ENCODE assay signal across 1 cellular context in genomic region chr7:74584160-74584954, GRCh38.
TF ChIP-seq lines count a peak whose summit lies in the region.

No MANE protein-coding gene starts in this region.

TF ChIP-seq in GM23338, 12 proteins besides CTCF, POLR2A, EP300 and RAD21 (continued from another document):
- TF ChIP-seq ZNF462 (CRISPR knock-in tag; IDR thresholded peaks at IDR 0.05) (no peak), REST (IDR thresholded peaks at IDR 0.05; ENCODE audit: unreplicated experiment) (no peak), ZNF114 (CRISPR knock-in tag; IDR thresholded peaks at IDR 0.05) (no peak), JUNB (IDR thresholded peaks at IDR 0.05; ENCODE audit: unreplicated experiment) (no peak), STAT1 (IDR thresholded peaks at IDR 0.05; ENCODE audit: unreplicated experiment) (no peak), NANOG (IDR thresholded peaks at IDR 0.05; ENCODE audit: borderline replicate concordance) (no peak), EZH2 (IDR thresholded peaks at IDR 0.05; ENCODE audit: low read depth, unreplicated experiment) (no peak), CREB1 (CRISPR knock-in tag; IDR thresholded peaks at IDR 0.05; ENCODE audit: low read depth) (no peak)
